In genomic region chr11:74950374-74950969, GRCh38 we compare ENCODE assay signal across 9 cellular contexts. TPM values are rescaled to one million over a fixed set of nuclear protein-coding genes. Genes with fewer than 3 reads are reported as not detected.
DNase-seq lines count a peak whose midpoint lies in the region; ATAC-seq and TF ChIP-seq lines count a peak whose summit lies in the region.
"Had no signal": no experiment of that assay in that cellular context is flagged by ENCODE, and none has a peak within 500 bp of the region (broad histone marks: within the 10 kb centered on the region; RNA-seq: fewer than 3 reads in every experiment).

No MANE protein-coding gene starts in this region.

- H3K36me3 Mint-ChIP-seq in natural killer cell treated with Interleukin-12 subunit alpha and Interleukin-12 subunit beta and Interleukin-15 and Interleukin-18, amount 100 ng/mL, for 72 hours: peaks cover 21% of the 10 kb centered on the region

- H4K20me1 ChIP-seq in BLaER1: peaks cover 54% of the 10 kb centered on the region

- peak overlapping the region; percentile 97 for H3K4me3 Mint-ChIP-seq in natural killer cell treated with Interleukin-12 subunit alpha and Interleukin-12 subunit beta and Interleukin-15 and Interleukin-18, amount 100 ng/mL, for 72 hours

- H3K4me3 ChIP-seq in BLaER1: peak overlapping the region; percentile 93
- H3K4me3 ChIP-seq in Jurkat, Clone E6-1 (ENCODE audit: low read length): peak overlapping the region; percentile 98
- H3K4me3 ChIP-seq in colonic mucosa: peak overlapping the region; percentile 61

- no peak for DNase-seq in Jurkat, Clone E6-1 (ENCODE audit: low read depth, low spot score)
- DNase-seq in colonic mucosa (no peak), NCI-H345 treated with DMSO at 0.1 percent for 48 hours (lab: John Stamatoyannopoulos, UW; ENCODE audit: unreplicated experiment) (no peak), NCI-H2029 (lab: John Stamatoyannopoulos, UW) (no peak), DMS 273 treated with DMSO at 0.1 percent for 48 hours (lab: John Stamatoyannopoulos, UW) (no peak)
- no peak for DNase-seq in natural killer cell treated with Interleukin-12 subunit alpha and Interleukin-12 subunit beta and Interleukin-15 and Interleukin-18, amount 100 ng/mL, for 72 hours (ENCODE audit: low spot score)
- no peak for DNase-seq in stimulated activated CD4-positive, alpha-beta T cell treated with anti-CD3 and anti-CD28 coated beads, Interleukin-4, amount 100 ng/mL, for 24 hours
- DNase-seq: kidney glomerular epithelial cell had no signal

- peaks cover 28% of the 10 kb centered on the region for H3K36me3 ChIP-seq in BLaER1
- H3K36me3 ChIP-seq in colonic mucosa: no peaks in the 10 kb centered on the region

- intact Hi-C loops in colonic mucosa (cut with DNase I): no loop called here

- TF ChIP-seq CTCF in colonic mucosa (IDR thresholded peaks at IDR 0.05): no peak

- peaks cover 43 to 55% of the 10 kb centered on the region in 2 donors for H3K4me1 Mint-ChIP-seq in natural killer cell treated with Interleukin-12 subunit alpha and Interleukin-12 subunit beta and Interleukin-15 and Interleukin-18, amount 100 ng/mL, for 72 hours (ENCODE audit: low read depth in 2 of 2)

- H3K27ac ChIP-seq in BLaER1 (peak overlapping the region; percentile 94; the same call in 1 of the 2 replicates), colonic mucosa (no peak overlapping the region)

- H3K9me3 Mint-ChIP-seq in natural killer cell treated with Interleukin-12 subunit alpha and Interleukin-12 subunit beta and Interleukin-15 and Interleukin-18, amount 100 ng/mL, for 72 hours: no peaks in the 10 kb centered on the region

- peak overlapping the region; percentile 89 to 92 for H3K27ac Mint-ChIP-seq in natural killer cell treated with Interleukin-12 subunit alpha and Interleukin-12 subunit beta and Interleukin-15 and Interleukin-18, amount 100 ng/mL, for 72 hours

- H3K4me2 ChIP-seq in BLaER1: peak overlapping the region; percentile 89

- peak overlapping the region; percentile 97 for H3K9ac ChIP-seq in BLaER1
- peak overlapping the region in 1 of 2 donors; percentile 96 for H3K9ac ChIP-seq in colonic mucosa (ENCODE audit: low read depth in 2 of 2, low read length in 2 of 2)

- H3K27me3 ChIP-seq in BLaER1 (no peaks in the 10 kb centered on the region), colonic mucosa (no peaks in the 10 kb centered on the region)

- ATAC-seq in natural killer cell treated with Interleukin-12 subunit alpha and Interleukin-12 subunit beta and Interleukin-15 and Interleukin-18, amount 100 ng/mL, for 72 hours: no peak

- H3K4me1 ChIP-seq in BLaER1: peaks cover 52% of the 10 kb centered on the region
- H3K4me1 ChIP-seq in colonic mucosa: no peaks in the 10 kb centered on the region

- H3K9me3 ChIP-seq in BLaER1 (no peaks in the 10 kb centered on the region; the same call in 1 of the 2 replicates), colonic mucosa (no peaks in the 10 kb centered on the region)

- no peaks in the 10 kb centered on the region for H3K27me3 Mint-ChIP-seq in natural killer cell treated with Interleukin-12 subunit alpha and Interleukin-12 subunit beta and Interleukin-15 and Interleukin-18, amount 100 ng/mL, for 72 hours

RNA-seq across cellular contexts. Expression of gene SPCS2, which starts 1.4 kb away (rescaled TPM):
- 174 TPM for polyA plus RNA-seq in Jurkat, Clone E6-1 (2012; ENCODE audit: insufficient read depth, insufficient read length)
- total RNA-seq in colonic mucosa: 100 to 1,000 TPM; 147 to 180 TPM
- total RNA-seq in natural killer cell treated with Interleukin-12 subunit alpha and Interleukin-12 subunit beta and Interleukin-15 and Interleukin-18, amount 100 ng/mL, for 72 hours: 100 to 1,000 TPM; 110 to 168 TPM

RNA-seq across cellular contexts. Expression of gene XRRA1, which starts 1.6 kb away (rescaled TPM):
- 11.9 TPM for polyA plus RNA-seq in Jurkat, Clone E6-1 (2012; ENCODE audit: insufficient read depth, insufficient read length)
- 1 to 10 TPM; 5.1 to 6.6 TPM for total RNA-seq in colonic mucosa
- total RNA-seq in natural killer cell treated with Interleukin-12 subunit alpha and Interleukin-12 subunit beta and Interleukin-15 and Interleukin-18, amount 100 ng/mL, for 72 hours: 10 to 100 TPM; 12.2 to 31.2 TPM

RNA-seq across cellular contexts. Expression of gene NEU3, which starts 38.3 kb away (rescaled TPM):
- 34.1 TPM for polyA plus RNA-seq in Jurkat, Clone E6-1 (2012; ENCODE audit: insufficient read depth, insufficient read length)
- 1 to 10 TPM; 3.3 to 8.1 TPM for total RNA-seq in colonic mucosa
- 10 to 100 TPM; 17.8 to 35.0 TPM for total RNA-seq in natural killer cell treated with Interleukin-12 subunit alpha and Interleukin-12 subunit beta and Interleukin-15 and Interleukin-18, amount 100 ng/mL, for 72 hours
